1 cellular context compared by ENCODE assay signal in genomic region chr20:61520761-61521460, GRCh38.
A peak's percentile ranks its signal among the peaks of the same experiment; 100 is the strongest.
TF ChIP-seq lines count a peak whose summit lies in the region.

No MANE protein-coding gene starts in this region.

TF ChIP-seq in K562, 482 proteins besides CTCF, POLR2A, EP300 and RAD21 (continued from another document):
- no peak for TF ChIP-seq PRPF4 (IDR thresholded peaks at IDR 0.05; ENCODE audit: insufficient read depth, low read depth, low read length, poor library complexity, severe bottlenecking)
- no peak for TF ChIP-seq ZNF77 (CRISPR knock-in tag; IDR thresholded peaks at IDR 0.05)
- TF ChIP-seq DNMT1 (IDR thresholded peaks at IDR 0.05) = no peak
- peak in 1 of 2 experiments; percentile 17 for TF ChIP-seq E2F6 (IDR thresholded peaks at IDR 0.05; ENCODE audit: borderline replicate concordance in 1 of 2, extremely low read depth in 1 of 2, insufficient read depth in 1 of 2, insufficient read length in 1 of 2, low read depth in 1 of 2, low read length in 1 of 2, poor library complexity in 1 of 2, severe bottlenecking in 1 of 2)
- no peak for TF ChIP-seq HDAC3 (IDR thresholded peaks at IDR 0.05; ENCODE audit: borderline replicate concordance, partially characterized antibody)
- no peak for TF ChIP-seq HIVEP1 (CRISPR knock-in tag; IDR thresholded peaks at IDR 0.05)
- TF ChIP-seq RBM34 (IDR thresholded peaks at IDR 0.05; ENCODE audit: borderline replicate concordance, insufficient read depth, low read length) = no peak
- no peak for TF ChIP-seq ZNF253 (CRISPR knock-in tag; conservative IDR thresholded peaks at IDR 0.05)
- peak; percentile 94 for TF ChIP-seq BHLHE40 (IDR thresholded peaks at IDR 0.05; ENCODE audit: low read length)
- TF ChIP-seq ZNF354B (CRISPR knock-in tag; IDR thresholded peaks at IDR 0.05) = no peak
- TF ChIP-seq L3MBTL2 (IDR thresholded peaks at IDR 0.05) = peak; percentile 39; the same call in 1 of the 2 replicates
- no peak for TF ChIP-seq C11orf30 (IDR thresholded peaks at IDR 0.05; ENCODE audit: low read depth)
- no peak for TF ChIP-seq RNF2 (IDR thresholded peaks at IDR 0.05)
- no peak for TF ChIP-seq TCFL5 (CRISPR knock-in tag; conservative IDR thresholded peaks at IDR 0.05)
- no peak for TF ChIP-seq DIDO1 (tag; IDR thresholded peaks at IDR 0.05; ENCODE audit: low read depth)
- TF ChIP-seq SNAPC5 (CRISPR knock-in tag; IDR thresholded peaks at IDR 0.05) = no peak
- no peak for TF ChIP-seq NFIC (IDR thresholded peaks at IDR 0.05)
- no peak for TF ChIP-seq MXD1 (CRISPR knock-in tag; IDR thresholded peaks at IDR 0.05; ENCODE audit: borderline replicate concordance, poor library complexity, severe bottlenecking)
- no peak for TF ChIP-seq PTTG1 (tag; IDR thresholded peaks at IDR 0.05; ENCODE audit: low read depth)
- no peak for TF ChIP-seq SRSF3 (IDR thresholded peaks at IDR 0.05; ENCODE audit: insufficient read depth, low read length)
- peak; percentile 38 for TF ChIP-seq FOSL1 (tag; conservative IDR thresholded peaks at IDR 0.05)
- TF ChIP-seq ZNF79 (CRISPR knock-in tag; IDR thresholded peaks at IDR 0.05; ENCODE audit: low read depth) = no peak
- no peak for TF ChIP-seq JUNB (CRISPR knock-in tag; conservative IDR thresholded peaks at IDR 0.05)
- TF ChIP-seq ATF3 (IDR thresholded peaks at IDR 0.05) = peak; percentile 72
- no peak for TF ChIP-seq ATF3 (CRISPR knock-in tag; conservative IDR thresholded peaks at IDR 0.05)
- TF ChIP-seq NCOA2 (IDR thresholded peaks at IDR 0.05; ENCODE audit: partially characterized antibody in 2 of 2) = no peak
- no peak for TF ChIP-seq ZBTB34 (CRISPR knock-in tag; IDR thresholded peaks at IDR 0.05)
- TF ChIP-seq GTF3C2 (IDR thresholded peaks at IDR 0.05; ENCODE audit: borderline replicate concordance, extremely low read depth, insufficient read length) = no peak
- no peak for TF ChIP-seq RFX7 (CRISPR knock-in tag; IDR thresholded peaks at IDR 0.05)
- TF ChIP-seq MCM3 (IDR thresholded peaks at IDR 0.05) = no peak
- no peak for TF ChIP-seq ZNF197 (CRISPR knock-in tag; IDR thresholded peaks at IDR 0.05; ENCODE audit: low read depth)
- TF ChIP-seq USF2 (CRISPR knock-in tag; IDR thresholded peaks at IDR 0.05) = 0 out of 2 replicates have a peak, but pooled peaks have one; percentile 10
- no peak for TF ChIP-seq TRIM28 (IDR thresholded peaks at IDR 0.05)
- no peak for TF ChIP-seq ZNF280B (CRISPR knock-in tag; IDR thresholded peaks at IDR 0.05)
- TF ChIP-seq SP2 (IDR thresholded peaks at IDR 0.05; ENCODE audit: extremely low read depth, low read depth, low read length, poor library complexity, severe bottlenecking) = no peak
- no peak for TF ChIP-seq GABPB1 (CRISPR knock-in tag; IDR thresholded peaks at IDR 0.05)
- no peak for TF ChIP-seq TAL1 (IDR thresholded peaks at IDR 0.05)
